In the genomic region with DNA sequence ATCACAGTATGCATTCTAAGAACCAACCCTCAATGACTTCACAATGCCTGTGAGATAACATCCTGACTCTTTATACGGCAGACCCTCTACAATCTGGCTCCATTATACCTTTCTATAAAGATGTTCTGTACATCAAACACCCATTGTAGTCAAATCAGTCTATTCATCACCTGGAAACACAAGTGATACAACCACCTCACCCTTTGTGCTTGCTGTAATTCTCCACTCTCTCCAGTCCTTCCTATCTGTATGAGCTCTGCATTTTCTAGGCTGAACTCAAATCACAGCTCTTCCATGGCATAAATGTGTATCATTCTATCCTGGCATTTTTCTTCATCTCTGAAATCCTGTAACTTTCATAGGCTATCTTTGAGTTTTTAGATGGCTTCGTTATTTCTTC, we compare ENCODE assay signal across 29 cellular contexts.
"Had no signal": no experiment of that assay in that cellular context is flagged by ENCODE, and none has a peak within 500 bp of the region (broad histone marks: within the 10 kb centered on the region; RNA-seq: fewer than 3 reads in every experiment).

No MANE protein-coding gene starts in this region.

- H3K36me3 ChIP-seq: stomach, suprapubic skin, thoracic aorta, thyroid gland, tibial artery, tibial nerve, transverse colon, upper lobe of left lung, upper lobe of right lung, uterus, vagina had no signal

- FAIRE-seq: urothelium cell line had no signal

- H3K9me3 ChIP-seq: stomach, suprapubic skin, testis, thoracic aorta, thyroid gland, tibial artery, tibial nerve, transverse colon, upper lobe of left lung, upper lobe of right lung, uterus, vagina had no signal

- H3K27me3 ChIP-seq: stomach, suprapubic skin, testis, thyroid gland, tibial artery, tibial nerve, transverse colon, upper lobe of left lung, upper lobe of right lung, uterus, vagina had no signal

- DNase-seq: stimulated activated CD4-positive, alpha-beta T cell treated with anti-CD3 and anti-CD28 coated beads, Interleukin-2, amount 100 ng/mL, for 48 hours; stimulated activated CD4-positive, alpha-beta T cell treated with anti-CD3 and anti-CD28 coated beads, Interleukin-4, amount 100 ng/mL, for 1 hour; stimulated activated CD4-positive, alpha-beta T cell treated with anti-CD3 and anti-CD28 coated beads, Interleukin-4, amount 100 ng/mL, for 24 hours; stimulated activated CD4-positive, alpha-beta T cell treated with anti-CD3 and anti-CD28 coated beads, Interleukin-4, amount 100 ng/mL, for 4 hours; stimulated activated CD8-positive, alpha-beta memory T cell treated with anti-CD3 and anti-CD28 coated beads, Interleukin-4, amount 100 ng/mL, for 48 hours; stimulated activated naive B cell treated with anti-CD40 and anti-IgM and Interleukin-4, amounts not matched to agents 10 μg/mL and 1 μg/mL and 100 μg/mL, for 72 hours; stimulated activated naive CD4-positive, alpha-beta T cell; stimulated activated naive CD4-positive, alpha-beta T cell treated with Interleukin-2 at 50 U/mL for 16 hours; stimulated activated naive CD8-positive, alpha-beta T cell treated with anti-CD3 and anti-CD28 coated beads, Interleukin-15, amount 100 ng/mL, for 72 hours; stimulated activated naive CD8-positive, alpha-beta T cell treated with anti-CD3 and anti-CD28 coated beads, Interleukin-15, Interleukin-2, amounts not matched to agents 100 U/mL and 50 U/mL, for 24 hours; stomach; substantia nigra; testis; thyroid gland; tibial artery; transverse colon; trophoblast cell; upper lobe of left lung; upper lobe of right lung; uterus had no signal

- H3K27ac Mint-ChIP-seq: stimulated activated effector memory CD8-positive, alpha-beta T cell treated with anti-CD3 and anti-CD28 coated beads, Interleukin-12 subunit alpha, Interleukin-12 subunit beta, amount 100 ng/mL, for 72 hours; stimulated activated memory B cell treated with anti-CD40 and anti-IgM and Interleukin-4, amounts not matched to agents 10 μg/mL and 1 μg/mL and 100 μg/mL, for 72 hours; stimulated activated naive B cell treated with anti-CD40 and anti-IgM and Interleukin-4, amounts not matched to agents 10 μg/mL and 1 μg/mL and 100 μg/mL, for 72 hours; stimulated activated naive CD8-positive, alpha-beta T cell treated with anti-CD3 and anti-CD28 coated beads, Interleukin-15, amount 100 ng/mL, for 72 hours; stimulated activated naive CD8-positive, alpha-beta T cell treated with anti-CD3 and anti-CD28 coated beads, Interleukin-15, Interleukin-2, amounts not matched to agents 100 ng/mL and 50 ng/mL, for 24 hours; type B pancreatic cell had no signal

- H3K4me3 ChIP-seq: stomach, suprapubic skin, testis, thoracic aorta, thyroid gland, tibial artery, tibial nerve, transverse colon, upper lobe of left lung, upper lobe of right lung, uterus, vagina had no signal

- H3K36me3 Mint-ChIP-seq: stimulated activated effector memory CD8-positive, alpha-beta T cell treated with anti-CD3 and anti-CD28 coated beads, Interleukin-12 subunit alpha, Interleukin-12 subunit beta, amount 100 ng/mL, for 72 hours; stimulated activated memory B cell treated with anti-CD40 and anti-IgM and Interleukin-4, amounts not matched to agents 10 μg/mL and 1 μg/mL and 100 μg/mL, for 72 hours; stimulated activated naive B cell treated with anti-CD40 and anti-IgM and Interleukin-4, amounts not matched to agents 10 μg/mL and 1 μg/mL and 100 μg/mL, for 72 hours; type B pancreatic cell had no signal

- H3K27ac ChIP-seq: stomach, suprapubic skin, testis, thoracic aorta, thyroid gland, tibial artery, tibial nerve, transverse colon, upper lobe of left lung, upper lobe of right lung, uterus, vagina had no signal

- H3K27me3 Mint-ChIP-seq: stimulated activated memory B cell treated with anti-CD40 and anti-IgM and Interleukin-4, amounts not matched to agents 10 μg/mL and 1 μg/mL and 100 μg/mL, for 72 hours; stimulated activated naive B cell treated with anti-CD40 and anti-IgM and Interleukin-4, amounts not matched to agents 10 μg/mL and 1 μg/mL and 100 μg/mL, for 72 hours; stimulated activated naive CD8-positive, alpha-beta T cell treated with anti-CD3 and anti-CD28 coated beads, Interleukin-15, amount 100 ng/mL, for 72 hours; stimulated activated naive CD8-positive, alpha-beta T cell treated with anti-CD3 and anti-CD28 coated beads, Interleukin-15, Interleukin-2, amounts not matched to agents 100 ng/mL and 50 ng/mL, for 24 hours; type B pancreatic cell had no signal

- H3K4me1 ChIP-seq: stomach, suprapubic skin, testis, thyroid gland, tibial artery, tibial nerve, transverse colon, upper lobe of left lung, upper lobe of right lung, uterus, vagina had no signal

- H3K9me3 Mint-ChIP-seq: stimulated activated naive CD8-positive, alpha-beta T cell treated with anti-CD3 and anti-CD28 coated beads, Interleukin-15, amount 100 ng/mL, for 72 hours; stimulated activated naive CD8-positive, alpha-beta T cell treated with anti-CD3 and anti-CD28 coated beads, Interleukin-15, Interleukin-2, amounts not matched to agents 100 ng/mL and 50 ng/mL, for 24 hours; type B pancreatic cell had no signal

- ATAC-seq: stimulated activated effector memory CD8-positive, alpha-beta T cell treated with anti-CD3 and anti-CD28 coated beads, Interleukin-12 subunit alpha, Interleukin-12 subunit beta, amount 100 ng/mL, for 72 hours; stimulated activated memory B cell treated with anti-CD40 and anti-IgM and Interleukin-4, amounts not matched to agents 10 μg/mL and 1 μg/mL and 100 μg/mL, for 72 hours; stimulated activated naive B cell treated with anti-CD40 and anti-IgM and Interleukin-4, amounts not matched to agents 10 μg/mL and 1 μg/mL and 100 μg/mL, for 72 hours; stimulated activated naive CD8-positive, alpha-beta T cell treated with anti-CD3 and anti-CD28 coated beads, Interleukin-15, amount 100 ng/mL, for 72 hours; stimulated activated naive CD8-positive, alpha-beta T cell treated with anti-CD3 and anti-CD28 coated beads, Interleukin-15, Interleukin-2, amounts not matched to agents 100 U/mL and 50 U/mL, for 24 hours; upper lobe of right lung had no signal

- H3K4me1 Mint-ChIP-seq: stimulated activated effector memory CD8-positive, alpha-beta T cell treated with anti-CD3 and anti-CD28 coated beads, Interleukin-12 subunit alpha, Interleukin-12 subunit beta, amount 100 ng/mL, for 72 hours; stimulated activated memory B cell treated with anti-CD40 and anti-IgM and Interleukin-4, amounts not matched to agents 10 μg/mL and 1 μg/mL and 100 μg/mL, for 72 hours; stimulated activated naive B cell treated with anti-CD40 and anti-IgM and Interleukin-4, amounts not matched to agents 10 μg/mL and 1 μg/mL and 100 μg/mL, for 72 hours; stimulated activated naive CD8-positive, alpha-beta T cell treated with anti-CD3 and anti-CD28 coated beads, Interleukin-15, amount 100 ng/mL, for 72 hours had no signal

- H3K4me3 Mint-ChIP-seq: stimulated activated effector memory CD8-positive, alpha-beta T cell treated with anti-CD3 and anti-CD28 coated beads, Interleukin-12 subunit alpha, Interleukin-12 subunit beta, amount 100 ng/mL, for 72 hours; stimulated activated memory B cell treated with anti-CD40 and anti-IgM and Interleukin-4, amounts not matched to agents 10 μg/mL and 1 μg/mL and 100 μg/mL, for 72 hours; stimulated activated naive B cell treated with anti-CD40 and anti-IgM and Interleukin-4, amounts not matched to agents 10 μg/mL and 1 μg/mL and 100 μg/mL, for 72 hours; stimulated activated naive CD8-positive, alpha-beta T cell treated with anti-CD3 and anti-CD28 coated beads, Interleukin-15, amount 100 ng/mL, for 72 hours; stimulated activated naive CD8-positive, alpha-beta T cell treated with anti-CD3 and anti-CD28 coated beads, Interleukin-15, Interleukin-2, amounts not matched to agents 100 ng/mL and 50 ng/mL, for 24 hours; type B pancreatic cell had no signal
